ENCODE assay signal across 8 cellular contexts in genomic region chr1:156749429-156750118, GRCh38.
DNase-seq lines count a peak whose midpoint lies in the region; ATAC-seq and TF ChIP-seq lines count a peak whose summit lies in the region.

No MANE protein-coding gene starts in this region.

- H3K27ac ChIP-seq in RWPE2 (ENCODE audit: poor library complexity, severe bottlenecking): peak overlapping the region; percentile 98

- H3K4me1 ChIP-seq in RWPE2 (ENCODE audit: insufficient read depth, poor library complexity, severe bottlenecking): peaks cover 33% of the 10 kb centered on the region

- DNase-seq in RWPE2 (ENCODE audit: low spot score) (no peak), fibroblast of mammary gland (ENCODE audit: low read depth) (no peak), retinal pigment epithelial cell (ENCODE audit: low read depth) (no peak), GDM1 (lab: John Stamatoyannopoulos, UW) (no peak), NCI-H2081 treated with DMSO at 0.1 percent for 48 hours (lab: John Stamatoyannopoulos, UW) (no peak)

- H3K4me3 ChIP-seq in GM12875 (ENCODE audit: low read depth, low read length) (peak overlapping the region; percentile 80), RWPE2 (ENCODE audit: severe bottlenecking) (peak overlapping the region; percentile 67), fibroblast of mammary gland (ENCODE audit: control insufficient read depth, low read depth, low read length) (peak overlapping the region; percentile 92), retinal pigment epithelial cell (ENCODE audit: low read length) (peak overlapping the region; percentile 93)

- TF ChIP-seq CTCF in GM12875 (IDR thresholded peaks at IDR 0.05; ENCODE audit: borderline replicate concordance, insufficient read depth, low read depth, low read length) (no peak), RWPE2 (IDR thresholded peaks at IDR 0.05; ENCODE audit: poor library complexity, severe bottlenecking) (no peak), fibroblast of mammary gland (conservative IDR thresholded peaks at IDR 0.05; ENCODE audit: control insufficient read depth, insufficient read depth, low read depth, low read length) (no peak), retinal pigment epithelial cell (conservative IDR thresholded peaks at IDR 0.05; ENCODE audit: low read depth, low read length) (no peak)

- no peak for ATAC-seq in RWPE2 (ENCODE audit: low read depth)
- ATAC-seq in GM21390 (IDR thresholded peaks at IDR 0.05; ENCODE audit: unreplicated experiment): no peak
- ATAC-seq in HG02759 (IDR thresholded peaks at IDR 0.05; ENCODE audit: unreplicated experiment): no peak

- H3K36me3 ChIP-seq in RWPE2 (ENCODE audit: low read depth): peaks cover 37% of the 10 kb centered on the region

- no peaks in the 10 kb centered on the region for H3K27me3 ChIP-seq in RWPE2 (ENCODE audit: insufficient read depth, poor library complexity, severe bottlenecking)

- no peaks in the 10 kb centered on the region for H3K9me3 ChIP-seq in RWPE2 (ENCODE audit: severe bottlenecking)
